ENCODE assay signal across 8 cellular contexts in the genomic region with DNA sequence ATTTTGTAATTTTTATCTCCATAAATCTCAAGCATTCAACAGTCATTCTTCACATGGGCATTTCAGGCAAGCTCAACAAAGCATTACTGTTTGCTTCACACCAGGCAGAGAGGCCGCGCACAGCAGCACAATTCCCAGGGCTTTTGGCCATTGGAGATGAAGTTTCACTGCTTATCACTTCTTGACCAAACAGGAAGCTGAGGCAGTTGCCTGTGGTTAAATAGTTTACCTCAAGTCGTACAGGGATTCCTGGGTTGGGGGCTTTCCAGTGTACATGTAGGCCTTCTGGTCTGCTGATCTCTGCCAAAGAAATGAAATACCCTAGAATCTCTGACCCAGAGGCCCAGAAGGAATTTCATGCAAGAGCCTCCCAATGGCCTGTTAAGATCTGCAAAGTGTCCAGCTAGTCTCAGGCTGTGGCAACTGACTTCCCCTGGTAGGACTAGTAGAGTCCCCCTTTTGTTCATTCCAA. TPM values are rescaled to one million over a fixed set of nuclear protein-coding genes. Genes with fewer than 3 reads are reported as not detected.
DNase-seq lines count a peak whose midpoint lies in the region; ATAC-seq and TF ChIP-seq lines count a peak whose summit lies in the region.

No MANE protein-coding gene starts in this region.

- peak overlapping the region; percentile 7 for H2AFZ ChIP-seq in mammary epithelial cell (ENCODE audit: low read depth, low read length)
- H2AFZ ChIP-seq in osteoblast (ENCODE audit: low read length): no peak overlapping the region
- no peak overlapping the region for H2AFZ ChIP-seq in Karpas-422 (ENCODE audit: low read length)

- H4K20me1 ChIP-seq in mammary epithelial cell (ENCODE audit: insufficient read depth, low read length) (no peaks in the 10 kb centered on the region), osteoblast (ENCODE audit: insufficient read depth, low read length) (no peaks in the 10 kb centered on the region), Karpas-422 (ENCODE audit: insufficient read depth, low read depth, low read length) (no peaks in the 10 kb centered on the region)

- no peaks in the 10 kb centered on the region for H3K79me2 ChIP-seq in mammary epithelial cell (ENCODE audit: insufficient read depth, low read length)
- H3K79me2 ChIP-seq in osteoblast (ENCODE audit: insufficient read depth, low read length): no peaks in the 10 kb centered on the region
- no peaks in the 10 kb centered on the region for H3K79me2 ChIP-seq in Karpas-422 (ENCODE audit: low read length)

- H3K27ac ChIP-seq in mammary epithelial cell (ENCODE audit: insufficient read depth, low read depth, low read length) (peak overlapping the region; percentile 40), osteoblast (ENCODE audit: low read depth, low read length) (peak overlapping the region; percentile 78), Karpas-422 (ENCODE audit: low read length) (no peak overlapping the region)

- H3K9ac ChIP-seq in mammary epithelial cell (ENCODE audit: insufficient read depth, low read length): no peak overlapping the region
- no peak overlapping the region for H3K9ac ChIP-seq in Karpas-422 (ENCODE audit: low read length)

- peak; percentile 29 for DNase-seq in LHCN-M2 (ENCODE audit: low read depth)
- DNase-seq in mammary epithelial cell: peak; percentile 37
- DNase-seq in osteoblast (ENCODE audit: insufficient read length, low spot score, missing footprints): peak; percentile 88
- DNase-seq in Karpas-422: no peak
- no peak for DNase-seq in NCI-H2107 treated with DMSO at 0.1 percent for 48 hours (lab: John Stamatoyannopoulos, UW; ENCODE audit: unreplicated experiment)
- DNase-seq in DMS153 (lab: John Stamatoyannopoulos, UW): no peak

- H3K27me3 ChIP-seq in mammary epithelial cell (ENCODE audit: insufficient read depth, low read length) (no peaks in the 10 kb centered on the region), osteoblast (ENCODE audit: insufficient read depth, low read length) (no peaks in the 10 kb centered on the region), Karpas-422 (ENCODE audit: low read length) (no peaks in the 10 kb centered on the region)

- CTCF ChIA-PET in mammary epithelial cell (lab: Charles Lee; ENCODE audit: low non-redundant PET): no interaction called here

- peaks cover 9% of the 10 kb centered on the region for H3K4me1 ChIP-seq in mammary epithelial cell (ENCODE audit: insufficient read depth, low read length)
- H3K4me1 ChIP-seq in osteoblast (ENCODE audit: insufficient read depth, low read length): peaks cover 20% of the 10 kb centered on the region
- peaks cover 6% of the 10 kb centered on the region for H3K4me1 ChIP-seq in Karpas-422 (ENCODE audit: low read length)

- TF ChIP-seq CTCF in mammary epithelial cell (conservative IDR thresholded peaks at IDR 0.05 in 1 of 2, IDR thresholded peaks at IDR 0.05 in 1 of 2; ENCODE audit: extremely low read depth in 1 of 2, insufficient read depth in 1 of 2, low read depth in 1 of 2, low read length in 2 of 2) (no peak), osteoblast (IDR thresholded peaks at IDR 0.05; ENCODE audit: extremely low read depth, low read depth, low read length) (no peak)

- no peaks in the 10 kb centered on the region for H3K9me2 ChIP-seq in Karpas-422 (replicated peaks; ENCODE audit: insufficient read depth, low read length)

- no peak overlapping the region for H3K4me3 ChIP-seq in mammary epithelial cell (replicated peaks in 1 of 3; ENCODE audit: insufficient read depth in 1 of 3, low read depth in 2 of 3, low read length in 3 of 3)
- H3K4me3 ChIP-seq in osteoblast (ENCODE audit: insufficient read depth, low read length): no peak overlapping the region
- no peak overlapping the region for H3K4me3 ChIP-seq in Karpas-422 (ENCODE audit: low read length)

- ATAC-seq in GM18868 (IDR thresholded peaks at IDR 0.05; ENCODE audit: unreplicated experiment) (peak; percentile 87), GM21717 (IDR thresholded peaks at IDR 0.05; ENCODE audit: unreplicated experiment) (no peak)

- H3K9me3 ChIP-seq in mammary epithelial cell (replicated peaks; ENCODE audit: insufficient read depth, low read length) (no peaks in the 10 kb centered on the region), osteoblast (ENCODE audit: low read depth, low read length) (no peaks in the 10 kb centered on the region), Karpas-422 (ENCODE audit: low read length) (no peaks in the 10 kb centered on the region)

- in situ Hi-C loops in mammary epithelial cell (cut with MboI; ENCODE audit: low sequenced_read_pairs in 2 of 2): loop anchor here in 1 of 2 donors (10.0 kb wide), 1 partner anchor 225 kb away; no protein-coding TSS in a partner anchor

- WGBS in mammary epithelial cell (ENCODE audit: low coverage, missing lambda C conversion rate): 94% methylated on average over 3 of the region's 3 CpGs

- intact Hi-C loops in mammary epithelial cell (cut with micrococcal nuclease): no loop called here

- no TSS peak for BruUV-seq in mammary epithelial cell (replicated peaks; lab: Mats Ljungman, UMichigan)

- peak overlapping the region; percentile 25 for H3K4me2 ChIP-seq in mammary epithelial cell (ENCODE audit: insufficient read depth, low read depth, low read length)
- peak overlapping the region; percentile 9 for H3K4me2 ChIP-seq in osteoblast (ENCODE audit: insufficient read depth, low read length)
- H3K4me2 ChIP-seq in Karpas-422 (ENCODE audit: low read depth, low read length, poor library complexity, severe bottlenecking): no peak overlapping the region

- no peaks in the 10 kb centered on the region for H3K36me3 ChIP-seq in mammary epithelial cell (ENCODE audit: insufficient read depth, low read length)
- no peaks in the 10 kb centered on the region for H3K36me3 ChIP-seq in osteoblast (ENCODE audit: insufficient read depth, low read length)
- H3K36me3 ChIP-seq in Karpas-422 (ENCODE audit: insufficient read depth, low read length): no peaks in the 10 kb centered on the region

- dilution Hi-C loops in mammary epithelial cell (cut with HindIII; ENCODE audit: low sequenced_read_pairs): no loop called here

RNA-seq across cellular contexts. Expression of a gene that starts 11.2 kb away (rescaled TPM):
- total RNA-seq in LHCN-M2 (2014; rRNA removed) (248 and 297 TPM in 2 replicates), mammary epithelial cell (100 to 1,000 TPM in 1 of 2 donors, 10 to 100 TPM in 1; 96.6 to 125 TPM), osteoblast (119 and 128 TPM in 2 replicates)
- 119 TPM for polyA plus RNA-seq in LHCN-M2 (2012)
- 167 TPM for polyA plus RNA-seq in mammary epithelial cell
- 144 TPM for polyA minus RNA-seq in mammary epithelial cell
- 88.4 and 293 TPM in 2 replicates for total RNA-seq in Karpas-422 (2014; rRNA removed; shearing (Covaris generic); ENCODE audit: low replicate concordance)

RNA-seq across cellular contexts. Expression of a gene that starts 17.5 kb away (rescaled TPM):
- total RNA-seq in LHCN-M2 (2014; rRNA removed) (1.5 and 2.4 TPM in 2 replicates), mammary epithelial cell (1 to 10 TPM; 1.2 to 6.9 TPM), osteoblast (1.5 and 1.8 TPM in 2 replicates)
- 2.0 TPM for polyA plus RNA-seq in LHCN-M2 (2012)
- 4.0 TPM for polyA plus RNA-seq in mammary epithelial cell
- 2.5 TPM for polyA minus RNA-seq in mammary epithelial cell
- 4.5 and 5.0 TPM in 2 replicates for total RNA-seq in Karpas-422 (2014; rRNA removed; shearing (Covaris generic); ENCODE audit: low replicate concordance)

RNA-seq across cellular contexts. Expression of a gene that starts 24.3 kb away (rescaled TPM):
- total RNA-seq in LHCN-M2 (2014; rRNA removed): 10.6 and 31.8 TPM in 2 replicates
- 9.2 TPM for polyA plus RNA-seq in LHCN-M2 (2012)
- total RNA-seq in mammary epithelial cell: 10 to 100 TPM; 11.3 to 22.6 TPM
- polyA plus RNA-seq in mammary epithelial cell: 15.7 TPM
- polyA minus RNA-seq in mammary epithelial cell: 44.1 TPM
- 11.2 and 13.0 TPM in 2 replicates for total RNA-seq in osteoblast
- total RNA-seq in Karpas-422 (2014; rRNA removed; shearing (Covaris generic); ENCODE audit: low replicate concordance): 43.7 and 48.2 TPM in 2 replicates

Comparison
In these comparisons a context has a peak if more than half of its experiments do, and no peak if none do; other contexts are left out.
1. DNase-seq: peak in LHCN-M2 (single experiment), mammary epithelial cell (single experiment) and osteoblast (single experiment); none in Karpas-422 (single experiment), NCI-H2107 treated with DMSO at 0.1 percent for 48 hours (single experiment) and DMS153 (single experiment).